Comparison of ENCODE assay signal across 5 cellular contexts in genomic region chr4:165453140-165453539, GRCh38.
DNase-seq lines count a peak whose midpoint lies in the region; ATAC-seq, FAIRE-seq and TF ChIP-seq lines count a peak whose summit lies in the region.
"Not testable (repeated sequence)": the region's sequence is repeated elsewhere in the genome, so short reads cannot be mapped to it uniquely, and the experiment has no call there.

No MANE protein-coding gene starts in this region.

- not testable (repeated sequence) for H3K79me2 ChIP-seq in GM23338 (replicated peaks; ENCODE audit: insufficient read depth); K562 (ENCODE audit: control insufficient read depth, insufficient read depth, low read length)

- not testable (repeated sequence) for BruUV-seq in K562 (replicated peaks; lab: Mats Ljungman, UMichigan)

- H3K27ac Mint-ChIP-seq in GM23338 (peak overlapping the region; percentile 78; the same call in 1 of the 2 replicates), memory B cell (peak overlapping the region; percentile 24)
- H3K27ac Mint-ChIP-seq in WTC11, result not testable (repeated sequence)
- peak overlapping the region; percentile 7 for H3K27ac Mint-ChIP-seq in stimulated activated naive CD8-positive, alpha-beta T cell treated with anti-CD3 and anti-CD28 coated beads, Interleukin-15, Interleukin-2, amounts not matched to agents 100 ng/mL and 50 ng/mL, for 24 hours

- not testable (repeated sequence) for H4K20me1 ChIP-seq in GM23338 (replicated peaks; ENCODE audit: insufficient read depth); K562 (replicated peaks; ENCODE audit: control insufficient read depth, insufficient read depth, low read length)

- H3K4me1 Mint-ChIP-seq in GM23338 (peaks cover 14% of the 10 kb centered on the region; the same call in 2 of the 3 replicates), WTC11 (peaks cover 19% of the 10 kb centered on the region)
- not testable (repeated sequence) for H3K4me1 Mint-ChIP-seq in memory B cell; stimulated activated naive CD8-positive, alpha-beta T cell treated with anti-CD3 and anti-CD28 coated beads, Interleukin-15, Interleukin-2, amounts not matched to agents 100 ng/mL and 50 ng/mL, for 24 hours (ENCODE audit: low read depth)

- H3K36me3 Mint-ChIP-seq in GM23338 (ENCODE audit: low read depth); WTC11; memory B cell; stimulated activated naive CD8-positive, alpha-beta T cell treated with anti-CD3 and anti-CD28 coated beads, Interleukin-15, Interleukin-2, amounts not matched to agents 100 ng/mL and 50 ng/mL, for 24 hours (ENCODE audit: low read depth): not testable (repeated sequence)

- H2AFZ ChIP-seq in GM23338; K562 (ENCODE audit: low read depth, low read length): not testable (repeated sequence)

- not testable (repeated sequence) for H3K4me3 Mint-ChIP-seq in GM23338; WTC11; memory B cell; stimulated activated naive CD8-positive, alpha-beta T cell treated with anti-CD3 and anti-CD28 coated beads, Interleukin-15, Interleukin-2, amounts not matched to agents 100 ng/mL and 50 ng/mL, for 24 hours

- not testable (repeated sequence) for DNase-seq in GM23338 (ENCODE audit: low spot score); WTC11 (ENCODE audit: low spot score); K562 (ENCODE audit: extremely low read depth in 1 of 4, low spot score in 3 of 4); memory B cell (ENCODE audit: low spot score in 2 of 2)

- not testable (repeated sequence) for H3K9me2 ChIP-seq in GM23338 (ENCODE audit: insufficient read depth)

- not testable (repeated sequence) for TF ChIP-seq POLR2A in K562 (conservative IDR thresholded peaks at IDR 0.05)

- not testable (repeated sequence) for H3K9me1 ChIP-seq in K562 (ENCODE audit: control insufficient read depth, insufficient read depth, low read length)

- H3K4me1 ChIP-seq in GM23338 (ENCODE audit: insufficient read depth), result peaks cover 12% of the 10 kb centered on the region; the same call in 1 of the 2 replicates
- not testable (repeated sequence) for H3K4me1 ChIP-seq in K562 (replicated peaks in 1 of 2; ENCODE audit: control insufficient read depth in 2 of 2, insufficient read depth in 2 of 2, low read length in 2 of 2)

- H3K9me3 ChIP-seq in K562 (replicated peaks; ENCODE audit: control insufficient read depth, insufficient read depth, low read depth, low read length), result not testable (repeated sequence)

- not testable (repeated sequence) for TF ChIP-seq CTCF in GM23338 (conservative IDR thresholded peaks at IDR 0.05; ENCODE audit: low read depth in 2 of 2); WTC11 (IDR thresholded peaks at IDR 0.05); K562 (IDR thresholded peaks at IDR 0.05 in 2 of 3, conservative IDR thresholded peaks at IDR 0.05 in 1 of 3; ENCODE audit: insufficient read depth in 2 of 3, low read depth in 1 of 3, low read length in 3 of 3)

- H3K9ac ChIP-seq in K562 (ENCODE audit: insufficient read depth in 1 of 2, low read depth in 2 of 2, low read length in 2 of 2), result not testable (repeated sequence)

- not testable (repeated sequence) for H3K36me3 ChIP-seq in GM23338 (ENCODE audit: insufficient read depth); K562 (ENCODE audit: control insufficient read depth, insufficient read depth, low read length)

- H3K27me3 Mint-ChIP-seq in GM23338 (ENCODE audit: insufficient read depth, low read depth, poor library complexity); WTC11 (ENCODE audit: low read depth); memory B cell; stimulated activated naive CD8-positive, alpha-beta T cell treated with anti-CD3 and anti-CD28 coated beads, Interleukin-15, Interleukin-2, amounts not matched to agents 100 ng/mL and 50 ng/mL, for 24 hours: not testable (repeated sequence)

- not testable (repeated sequence) for FAIRE-seq in K562 (lab: Jason Lieb, UNC)

- not testable (repeated sequence) for H3K27me3 ChIP-seq in GM23338 (ENCODE audit: insufficient read depth); K562 (ENCODE audit: control insufficient read depth in 2 of 2, insufficient read depth in 2 of 2, low read length in 2 of 2)

- TF ChIP-seq EP300 in K562 (IDR thresholded peaks at IDR 0.05; ENCODE audit: low read length), result not testable (repeated sequence)

- not testable (repeated sequence) for ATAC-seq in GM23338; WTC11; K562; memory B cell (ENCODE audit: low read depth)

- not testable (repeated sequence) for H3K4me2 ChIP-seq in GM23338; K562 (ENCODE audit: insufficient read depth, low read length)

- H3K27ac ChIP-seq in GM23338 (ENCODE audit: low read depth); K562 (ENCODE audit: extremely low read depth, low read depth, low read length): not testable (repeated sequence)

- not testable (repeated sequence) for H3K4me3 ChIP-seq in GM23338, K562

- WGBS in K562 (ENCODE audit: insufficient coverage, low coverage, missing lambda C conversion rate), result 3% methylated on average over 5 of the region's 5 CpGs

- H3K9me3 Mint-ChIP-seq in GM23338; WTC11; memory B cell; stimulated activated naive CD8-positive, alpha-beta T cell treated with anti-CD3 and anti-CD28 coated beads, Interleukin-15, Interleukin-2, amounts not matched to agents 100 ng/mL and 50 ng/mL, for 24 hours: not testable (repeated sequence)

- in situ Hi-C loops in K562 (cut with MboI), result not testable (repeated sequence)

- POLR2A ChIA-PET in WTC11 (lab: Charles Lee); K562 (lab: Yijun Ruan, JAX): not testable (repeated sequence)

- CTCF ChIA-PET in WTC11 (lab: Charles Lee), result interaction anchor here (1.3 kb wide), 1 partner anchor 98 kb away, joined by 3 read pairs; no protein-coding TSS in a partner anchor
- CTCF ChIA-PET in K562 (lab: Yijun Ruan, JAX; ENCODE audit: low intra/inter-chr PET ratio), result not testable (repeated sequence)

- not testable (repeated sequence) for TF ChIP-seq RAD21 in K562 (CRISPR knock-in tag; conservative IDR thresholded peaks at IDR 0.05 in 1 of 2, IDR thresholded peaks at IDR 0.05 in 1 of 2)

- intact Hi-C loops in K562 (cut with micrococcal nuclease), result not testable (repeated sequence)

- not testable (repeated sequence) for H3F3A ChIP-seq in GM23338 (replicated peaks; ENCODE audit: low read depth)

TF ChIP-seq in WTC11, 78 proteins besides CTCF, POLR2A, EP300 and RAD21:
- TF ChIP-seq, protein P1, sequence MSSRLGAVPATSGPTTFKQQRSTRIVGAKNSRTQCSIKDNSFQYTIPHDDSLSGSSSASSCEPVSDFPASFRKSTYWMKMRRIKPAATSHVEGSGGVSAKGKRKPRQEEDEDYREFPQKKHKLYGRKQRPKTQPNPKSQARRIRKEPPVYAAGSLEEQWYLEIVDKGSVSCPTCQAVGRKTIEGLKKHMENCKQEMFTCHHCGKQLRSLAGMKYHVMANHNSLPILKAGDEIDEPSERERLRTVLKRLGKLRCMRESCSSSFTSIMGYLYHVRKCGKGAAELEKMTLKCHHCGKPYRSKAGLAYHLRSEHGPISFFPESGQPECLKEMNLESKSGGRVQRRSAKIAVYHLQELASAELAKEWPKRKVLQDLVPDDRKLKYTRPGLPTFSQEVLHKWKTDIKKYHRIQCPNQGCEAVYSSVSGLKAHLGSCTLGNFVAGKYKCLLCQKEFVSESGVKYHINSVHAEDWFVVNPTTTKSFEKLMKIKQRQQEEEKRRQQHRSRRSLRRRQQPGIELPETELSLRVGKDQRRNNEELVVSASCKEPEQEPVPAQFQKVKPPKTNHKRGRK (CRISPR knock-in tag; IDR thresholded peaks at IDR 0.05; ENCODE audit: borderline replicate concordance), result 0 out of 2 replicates have a peak, but pooled peaks have one; percentile 64

TF ChIP-seq in K562, 482 proteins besides CTCF, POLR2A, EP300 and RAD21:
- 0 out of 2 replicates have a peak, but pooled peaks have one; percentile 18 for TF ChIP-seq EGR1 (conservative IDR thresholded peaks at IDR 0.05)
- TF ChIP-seq, protein P1 (tag; IDR thresholded peaks at IDR 0.05), result peak; percentile 69
TF ChIP-seq in K562: peak in this region for 2; not testable (repeated sequence) for 480.
